ENCODE assay signal across 35 cellular contexts in the genomic region with DNA sequence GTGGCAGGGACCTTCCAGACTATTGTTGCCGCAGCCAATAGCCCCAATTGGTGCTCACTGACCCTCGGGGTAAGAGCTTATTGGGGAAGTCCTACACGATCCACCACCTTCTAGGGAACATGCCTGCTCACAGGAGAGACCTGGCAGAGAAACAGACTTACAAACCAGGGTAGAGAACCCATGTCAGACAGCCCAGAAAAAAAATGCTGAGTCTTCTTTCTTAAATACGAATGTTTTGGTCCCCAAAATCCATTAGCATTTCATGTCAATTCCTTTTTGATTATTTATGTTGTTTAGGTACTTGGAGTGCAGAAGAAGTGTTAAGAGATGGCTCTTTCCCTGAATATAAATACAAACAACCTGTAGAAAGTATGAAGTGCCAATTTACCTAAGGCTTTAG.
"Had no signal": no experiment of that assay in that cellular context is flagged by ENCODE, and none has a peak within 500 bp of the region (broad histone marks: within the 10 kb centered on the region; RNA-seq: fewer than 3 reads in every experiment).

No MANE protein-coding gene starts in this region.

- H3K36me3 Mint-ChIP-seq: activated CD4-positive, alpha-beta memory T cell treated with anti-CD3 and anti-CD28 coated beads for 36 hours; activated naive CD4-positive, alpha-beta T cell treated with anti-CD3 and anti-CD28 coated beads, Interleukin-2, amount 10 ng/mL, durations not matched to agents 7 days and 5 days; activated naive CD4-positive, alpha-beta T cell treated with anti-CD3 and anti-CD28 coated beads, Interleukin-2, amount 50 U/mL, for 24 hours; activated naive CD8-positive, alpha-beta T cell; activated naive CD8-positive, alpha-beta T cell treated with anti-CD3 and anti-CD28 coated beads, Interleukin-2, amount 10 ng/mL, durations not matched to agents 7 days and 5 days; brain had no signal

- ATAC-seq: activated CD8-positive, alpha-beta T cell treated with anti-CD3 and anti-CD28 coated beads for 36 hours; activated naive CD8-positive, alpha-beta T cell treated with anti-CD3 and anti-CD28 coated beads, Interleukin-2, amount 50 U/mL, for 24 hours had no signal

- H3K27ac ChIP-seq: ascending aorta, cardiac muscle cell, VCaP had no signal

- H3K27me3 ChIP-seq: ascending aorta, cardiac muscle cell had no signal

- H3K4me1 ChIP-seq: ascending aorta had no signal

- H3K27me3 Mint-ChIP-seq: activated B cell treated with CpG ODN at 0.5 μM for 24 hours; activated CD4-positive, alpha-beta memory T cell treated with anti-CD3 and anti-CD28 coated beads for 36 hours; activated CD4-positive, alpha-beta T cell treated with anti-CD3 and anti-CD28 coated beads, Interleukin-2, amount 10 ng/mL, durations not matched to agents 24 days and 14 days; activated naive CD4-positive, alpha-beta T cell treated with anti-CD3 and anti-CD28 coated beads, Interleukin-2, amount 10 ng/mL, durations not matched to agents 7 days and 5 days; activated naive CD4-positive, alpha-beta T cell treated with anti-CD3 and anti-CD28 coated beads, Interleukin-2, amount 50 U/mL, for 24 hours; activated naive CD8-positive, alpha-beta T cell treated with anti-CD3 and anti-CD28 coated beads, Interleukin-2, amount 50 U/mL, for 24 hours; activated T-cell treated with anti-CD3 and anti-CD28 coated beads, Interleukin-2, amount 50 U/mL, for 24 hours; central memory CD8-positive, alpha-beta T cell had no signal

- H3K9me3 ChIP-seq: ascending aorta had no signal

- H3K4me3 ChIP-seq: ascending aorta, cardiac muscle cell had no signal

- H3K36me3 ChIP-seq: ascending aorta, cardiac muscle cell had no signal

- DNase-seq: activated B cell treated with CpG ODN at 0.5 μM for 24 hours; activated CD4-positive, alpha-beta memory T cell treated with anti-CD3 and anti-CD28 coated beads for 36 hours; activated CD4-positive, alpha-beta T cell treated with anti-CD3 and anti-CD28 coated beads for 4 hours; activated CD4-positive, alpha-beta T cell treated with anti-CD3 and anti-CD28 coated beads, Interleukin-2, amount 10 ng/mL, durations not matched to agents 24 days and 14 days; activated CD4-positive, alpha-beta T cell treated with anti-CD3 and anti-CD28 coated beads, Interleukin-2, amount 50 U/mL, for 1 hour; activated CD4-positive, alpha-beta T cell treated with anti-CD3 and anti-CD28 coated beads, Interleukin-2, amount 50 U/mL, for 4 hours; activated CD4-positive, CD25-positive, alpha-beta regulatory T cell treated with anti-CD3 and anti-CD28 coated beads, Interleukin-2, amount 50 U/mL, for 72 hours; activated CD8-positive, alpha-beta memory T cell treated with anti-CD3 and anti-CD28 coated beads, Interleukin-2, amount 50 U/mL, for 48 hours; activated CD8-positive, alpha-beta T cell treated with anti-CD3 and anti-CD28 coated beads for 36 hours; activated effector memory CD4-positive, alpha-beta T cell treated with Interleukin-2 at 50 U/mL for 16 hours; activated gamma-delta T cell; activated naive CD4-positive, alpha-beta T cell treated with anti-CD3 and anti-CD28 coated beads, Interleukin-2, amount 10 ng/mL, durations not matched to agents 7 days and 5 days; activated naive CD4-positive, alpha-beta T cell treated with Interleukin-2 at 50 U/mL for 16 hours; activated naive CD8-positive, alpha-beta T cell treated with anti-CD3 and anti-CD28 coated beads, Interleukin-2, amount 10 ng/mL, durations not matched to agents 7 days and 5 days; activated naive CD8-positive, alpha-beta T cell treated with anti-CD3 and anti-CD28 coated beads, Interleukin-2, amount 50 U/mL, for 24 hours; activated T-cell treated with anti-CD3 and anti-CD28 coated beads, Interleukin-2, amount 50 U/mL, for 24 hours; activated T-cell treated with anti-CD3 and anti-CD28 coated beads, Interleukin-2, amount 50 U/mL, for 48 hours; amygdala; anterior cingulate cortex; caudate nucleus; cerebellar nuclear complex; T-helper 2 cell; T-helper 9 cell had no signal

- H3K9me3 Mint-ChIP-seq: activated B cell treated with CpG ODN at 0.5 μM for 24 hours had no signal

- FAIRE-seq: bronchial epithelial cell, TTC549 had no signal

- H3K4me1 Mint-ChIP-seq: activated B cell treated with CpG ODN at 0.5 μM for 24 hours; activated CD4-positive, alpha-beta T cell treated with anti-CD3 and anti-CD28 coated beads, Interleukin-2, amount 10 ng/mL, durations not matched to agents 24 days and 14 days; activated naive CD4-positive, alpha-beta T cell treated with anti-CD3 and anti-CD28 coated beads, Interleukin-2, amount 10 ng/mL, durations not matched to agents 7 days and 5 days; activated naive CD4-positive, alpha-beta T cell treated with anti-CD3 and anti-CD28 coated beads, Interleukin-2, amount 50 U/mL, for 24 hours; activated naive CD8-positive, alpha-beta T cell treated with anti-CD3 and anti-CD28 coated beads, Interleukin-2, amount 10 ng/mL, durations not matched to agents 7 days and 5 days; activated naive CD8-positive, alpha-beta T cell treated with anti-CD3 and anti-CD28 coated beads, Interleukin-2, amount 50 U/mL, for 24 hours; central memory CD8-positive, alpha-beta T cell had no signal

- H3K27ac Mint-ChIP-seq: activated B cell treated with CpG ODN at 0.5 μM for 24 hours; activated CD4-positive, alpha-beta memory T cell treated with anti-CD3 and anti-CD28 coated beads for 36 hours; activated CD4-positive, alpha-beta T cell treated with anti-CD3 and anti-CD28 coated beads, Interleukin-2, amount 10 ng/mL, durations not matched to agents 24 days and 14 days; activated CD8-positive, alpha-beta T cell treated with anti-CD3 and anti-CD28 coated beads for 36 hours; activated naive CD4-positive, alpha-beta T cell treated with anti-CD3 and anti-CD28 coated beads, Interleukin-2, amount 10 ng/mL, durations not matched to agents 7 days and 5 days; activated naive CD4-positive, alpha-beta T cell treated with anti-CD3 and anti-CD28 coated beads, Interleukin-2, amount 50 U/mL, for 24 hours; activated naive CD8-positive, alpha-beta T cell; activated naive CD8-positive, alpha-beta T cell treated with anti-CD3 and anti-CD28 coated beads, Interleukin-2, amount 10 ng/mL, durations not matched to agents 7 days and 5 days; activated naive CD8-positive, alpha-beta T cell treated with anti-CD3 and anti-CD28 coated beads, Interleukin-2, amount 50 U/mL, for 24 hours; activated T-cell treated with anti-CD3 and anti-CD28 coated beads, Interleukin-2, amount 50 U/mL, for 24 hours; activated T-helper 2 cell treated with anti-CD3 and anti-CD28 coated beads, Interferon-gamma antibody, Interleukin-2, Interleukin-4, amounts not matched to agents 10 μg/mL and 5 μg/mL and 100 μg/mL, durations not matched to agents 14 hours and 24 hours and 36 hours; brain; T-helper 1 cell treated with Interleukin-12 subunit alpha and Interleukin-12 subunit beta and Interleukin-4 antibody, amounts not matched to agents 30 μg/mL and 1 μg/mL, for 36 hours; T-helper 2 cell treated with Interferon-gamma antibody and Interleukin-4, amounts not matched to agents 5 μg/mL and 100 μg/mL, for 36 hours had no signal

- H3K4me3 Mint-ChIP-seq: activated B cell treated with CpG ODN at 0.5 μM for 24 hours; activated CD4-positive, alpha-beta memory T cell treated with anti-CD3 and anti-CD28 coated beads for 36 hours; activated CD4-positive, alpha-beta T cell treated with anti-CD3 and anti-CD28 coated beads, Interleukin-2, amount 10 ng/mL, durations not matched to agents 24 days and 14 days; activated CD8-positive, alpha-beta T cell treated with anti-CD3 and anti-CD28 coated beads for 36 hours; activated naive CD4-positive, alpha-beta T cell treated with anti-CD3 and anti-CD28 coated beads, Interleukin-2, amount 10 ng/mL, durations not matched to agents 7 days and 5 days; activated naive CD4-positive, alpha-beta T cell treated with anti-CD3 and anti-CD28 coated beads, Interleukin-2, amount 50 U/mL, for 24 hours; activated naive CD8-positive, alpha-beta T cell; activated naive CD8-positive, alpha-beta T cell treated with anti-CD3 and anti-CD28 coated beads, Interleukin-2, amount 10 ng/mL, durations not matched to agents 7 days and 5 days; activated naive CD8-positive, alpha-beta T cell treated with anti-CD3 and anti-CD28 coated beads, Interleukin-2, amount 50 U/mL, for 24 hours; activated T-cell treated with anti-CD3 and anti-CD28 coated beads, Interleukin-2, amount 50 U/mL, for 24 hours; brain; central memory CD8-positive, alpha-beta T cell; T-helper 1 cell treated with Interleukin-12 subunit alpha and Interleukin-12 subunit beta and Interleukin-4 antibody, amounts not matched to agents 30 μg/mL and 1 μg/mL, for 36 hours; T-helper 2 cell treated with Interferon-gamma antibody and Interleukin-4, amounts not matched to agents 5 μg/mL and 100 μg/mL, for 36 hours had no signal
